1 cellular context compared by ENCODE assay signal in the genomic region with DNA sequence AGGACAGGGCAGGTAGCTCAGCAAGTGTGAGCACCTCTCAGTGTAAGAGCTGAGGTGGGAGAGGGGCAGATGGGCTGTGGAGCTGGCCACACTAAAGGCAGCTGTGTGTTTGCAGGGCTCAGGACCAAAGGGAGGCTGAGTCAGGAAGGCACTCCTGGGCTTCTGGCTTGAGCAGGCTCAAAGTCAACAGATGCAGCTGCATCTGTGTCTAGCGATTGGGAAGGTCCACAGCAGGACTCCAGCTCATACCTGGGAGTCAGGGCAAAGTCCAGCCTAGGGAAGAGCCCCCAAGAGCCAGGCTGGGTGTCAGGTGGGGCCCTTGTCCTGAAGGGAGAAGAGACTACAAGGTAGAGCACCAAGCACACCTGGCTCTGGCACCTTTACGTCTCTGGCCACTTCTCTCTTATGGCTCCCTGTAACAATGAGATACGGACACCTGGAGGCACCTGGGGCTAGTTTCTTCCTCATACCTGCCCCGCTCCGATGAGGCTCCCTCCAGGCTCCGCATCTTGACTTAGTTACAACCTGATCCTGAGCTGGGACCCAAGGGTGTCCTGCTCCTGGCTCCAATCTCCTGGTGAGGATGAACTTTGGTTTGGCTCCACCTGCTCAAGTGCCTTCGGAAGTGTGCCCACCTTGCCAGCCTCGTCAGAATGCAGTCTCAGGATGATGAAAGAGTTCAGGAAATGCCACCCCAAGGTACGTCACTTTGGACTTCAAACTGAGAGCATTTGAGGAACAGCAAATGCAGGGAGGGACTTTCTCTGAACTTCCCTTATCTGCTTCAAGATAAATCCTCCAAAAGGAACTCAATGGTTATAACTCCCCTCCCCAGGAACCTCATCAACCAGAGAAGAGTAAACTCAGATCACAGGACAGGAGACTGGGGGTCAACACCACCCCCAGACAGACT.
TF ChIP-seq lines count a peak whose summit lies in the region.

No MANE protein-coding gene starts in this region.

TF ChIP-seq in H1, 55 proteins besides CTCF, POLR2A, EP300 and RAD21:
- TF ChIP-seq PHF8 (conservative IDR thresholded peaks at IDR 0.05; ENCODE audit: low read depth, low read length), result no peak
- no peak for TF ChIP-seq FOSL1 (IDR thresholded peaks at IDR 0.05; ENCODE audit: insufficient read depth, low read depth, low read length)
- no peak for TF ChIP-seq RFX5 (IDR thresholded peaks at IDR 0.05; ENCODE audit: borderline replicate concordance, low read depth, low read length)
- no peak for TF ChIP-seq SP2 (IDR thresholded peaks at IDR 0.05; ENCODE audit: low read length)
- TF ChIP-seq ZNF274 (IDR thresholded peaks at IDR 0.05; ENCODE audit: borderline replicate concordance, extremely low read depth, low read length), result no peak
- TF ChIP-seq HDAC2 (IDR thresholded peaks at IDR 0.05; ENCODE audit: borderline replicate concordance in 1 of 2, low read depth in 2 of 2, low read length in 2 of 2), result no peak
- TF ChIP-seq MAX (IDR thresholded peaks at IDR 0.05), result no peak
- TF ChIP-seq TAF1 (IDR thresholded peaks at IDR 0.05; ENCODE audit: low read depth, low read length), result no peak
- no peak for TF ChIP-seq ATF3 (IDR thresholded peaks at IDR 0.05; ENCODE audit: insufficient read depth, low read depth, low read length)
- TF ChIP-seq, protein P1, sequence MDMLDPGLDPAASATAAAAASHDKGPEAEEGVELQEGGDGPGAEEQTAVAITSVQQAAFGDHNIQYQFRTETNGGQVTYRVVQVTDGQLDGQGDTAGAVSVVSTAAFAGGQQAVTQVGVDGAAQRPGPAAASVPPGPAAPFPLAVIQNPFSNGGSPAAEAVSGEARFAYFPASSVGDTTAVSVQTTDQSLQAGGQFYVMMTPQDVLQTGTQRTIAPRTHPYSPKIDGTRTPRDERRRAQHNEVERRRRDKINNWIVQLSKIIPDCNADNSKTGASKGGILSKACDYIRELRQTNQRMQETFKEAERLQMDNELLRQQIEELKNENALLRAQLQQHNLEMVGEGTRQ (IDR thresholded peaks at IDR 0.05; ENCODE audit: low read length), result no peak
- no peak for TF ChIP-seq SIX5 (IDR thresholded peaks at IDR 0.05; ENCODE audit: low read depth, low read length)
- TF ChIP-seq CBX5 (IDR thresholded peaks at IDR 0.05; ENCODE audit: low read depth, low read length), result no peak
- no peak for TF ChIP-seq POLR2AphosphoS5 (IDR thresholded peaks at IDR 0.05; ENCODE audit: low read depth, low read length)
- no peak for TF ChIP-seq RXRA (IDR thresholded peaks at IDR 0.05; ENCODE audit: insufficient read depth, low read depth, low read length)
- TF ChIP-seq BRCA1 (IDR thresholded peaks at IDR 0.05; ENCODE audit: low read depth, low read length), result no peak
- no peak for TF ChIP-seq NANOG (IDR thresholded peaks at IDR 0.05; ENCODE audit: insufficient read depth, low read depth, low read length, poor library complexity, severe bottlenecking)
- TF ChIP-seq BACH1 (IDR thresholded peaks at IDR 0.05; ENCODE audit: low read length), result no peak
